ENCODE assay signal across 18 cellular contexts in genomic region chr6:50120300-50120699, GRCh38.
"Had no signal": no experiment of that assay in that cellular context is flagged by ENCODE, and none has a peak within 500 bp of the region (broad histone marks: within the 10 kb centered on the region; RNA-seq: fewer than 3 reads in every experiment).

No MANE protein-coding gene starts in this region.

- H2AFZ ChIP-seq: parathyroid adenoma had no signal

- H3K9ac ChIP-seq: parathyroid adenoma, SK-N-SH had no signal

- H3K9me3 ChIP-seq: esophagus squamous epithelium, mucosa of descending colon, SK-N-SH had no signal

- DNase-seq: activated naive CD4-positive, alpha-beta T cell treated with Interleukin-2 at 50 U/mL for 16 hours; activated T-cell treated with anti-CD3 and anti-CD28 coated beads for 4 hours; esophagus squamous epithelium; foreskin fibroblast; immature natural killer cell; left colon; mucosa of descending colon; naive thymus-derived CD8-positive, alpha-beta T cell; SK-N-SH; T-cell; T1000 had no signal

- ATAC-seq: activated CD4-positive, CD25-positive, alpha-beta regulatory T cell treated with anti-CD3 and anti-CD28 coated beads, Interleukin-2, amount 50 U/mL, for 24 hours; activated T-helper 17 cell treated with anti-CD3 and anti-CD28 coated beads, Interleukin-2, amount 50 U/mL, for 72 hours; left colon; mucosa of descending colon; naive thymus-derived CD8-positive, alpha-beta T cell; stimulated activated memory B cell treated with anti-CD40 and anti-IgM and Interleukin-4, amounts not matched to agents 10 μg/mL and 1 μg/mL and 100 μg/mL, for 72 hours; T-cell had no signal

- H3K4me2 ChIP-seq: SK-N-SH had no signal

- H3K27me3 Mint-ChIP-seq: activated T-helper 17 cell treated with anti-CD3 and anti-CD28 coated beads, Interleukin-2, amount 50 U/mL, for 72 hours; stimulated activated memory B cell treated with anti-CD40 and anti-IgM and Interleukin-4, amounts not matched to agents 10 μg/mL and 1 μg/mL and 100 μg/mL, for 72 hours; T-cell had no signal

- H3K27ac ChIP-seq: esophagus squamous epithelium, parathyroid adenoma had no signal

- H3K36me3 ChIP-seq: esophagus squamous epithelium had no signal

- H3K4me3 ChIP-seq: esophagus squamous epithelium, lung, mucosa of descending colon had no signal

- H3K4me1 ChIP-seq: esophagus squamous epithelium, parathyroid adenoma had no signal

- H3K4me1 Mint-ChIP-seq: activated T-helper 17 cell treated with anti-CD3 and anti-CD28 coated beads, Interleukin-2, amount 50 U/mL, for 72 hours; immature natural killer cell; naive thymus-derived CD8-positive, alpha-beta T cell; stimulated activated memory B cell treated with anti-CD40 and anti-IgM and Interleukin-4, amounts not matched to agents 10 μg/mL and 1 μg/mL and 100 μg/mL, for 72 hours; T-cell had no signal

- H3K36me3 Mint-ChIP-seq: immature natural killer cell; naive thymus-derived CD8-positive, alpha-beta T cell; stimulated activated memory B cell treated with anti-CD40 and anti-IgM and Interleukin-4, amounts not matched to agents 10 μg/mL and 1 μg/mL and 100 μg/mL, for 72 hours; T-cell had no signal

- FAIRE-seq: colon, endometrium had no signal

- H3K79me2 ChIP-seq: parathyroid adenoma had no signal

- H3K4me3 Mint-ChIP-seq: activated T-helper 17 cell treated with anti-CD3 and anti-CD28 coated beads, Interleukin-2, amount 50 U/mL, for 72 hours; immature natural killer cell; naive thymus-derived CD8-positive, alpha-beta T cell; stimulated activated memory B cell treated with anti-CD40 and anti-IgM and Interleukin-4, amounts not matched to agents 10 μg/mL and 1 μg/mL and 100 μg/mL, for 72 hours; T-cell had no signal

- H3K27me3 ChIP-seq: esophagus squamous epithelium had no signal

- H3K27ac Mint-ChIP-seq: activated T-helper 17 cell treated with anti-CD3 and anti-CD28 coated beads, Interleukin-2, amount 50 U/mL, for 72 hours; immature natural killer cell; naive thymus-derived CD8-positive, alpha-beta T cell; stimulated activated memory B cell treated with anti-CD40 and anti-IgM and Interleukin-4, amounts not matched to agents 10 μg/mL and 1 μg/mL and 100 μg/mL, for 72 hours; T-cell had no signal
